Comparison of ENCODE assay signal across 17 cellular contexts in the genomic region with DNA sequence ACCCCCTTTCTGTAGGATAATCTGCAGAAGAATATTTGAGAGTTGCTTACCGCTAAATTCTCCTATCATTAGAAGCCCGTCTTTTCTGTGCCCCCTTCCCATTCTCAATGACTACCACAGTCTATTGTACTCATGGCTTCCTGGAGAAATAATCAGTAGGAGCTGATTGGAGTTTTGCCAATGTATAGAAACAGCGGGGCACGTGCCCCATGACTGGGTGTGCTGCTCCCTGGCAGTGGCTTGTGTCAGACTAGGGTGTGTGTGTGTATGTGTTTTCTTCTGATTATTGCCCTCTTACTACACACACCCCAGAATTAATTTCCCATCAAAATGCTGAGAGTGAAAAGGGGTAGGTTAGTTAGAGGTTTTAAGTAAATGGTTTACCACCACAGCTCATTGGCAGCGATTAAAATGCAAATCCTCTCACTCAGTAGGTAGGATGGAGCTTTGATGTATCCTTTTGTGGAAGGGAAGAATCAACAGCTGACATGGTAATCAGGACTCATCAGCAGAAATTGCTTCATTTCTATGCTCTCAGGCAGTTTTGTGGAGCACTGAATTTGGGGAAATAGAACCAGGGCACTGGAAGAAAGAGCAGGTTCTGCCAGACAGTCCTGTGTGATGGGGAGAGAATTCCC. TPM values are rescaled to one million over a fixed set of nuclear protein-coding genes. Genes with fewer than 3 reads are reported as not detected.
DNase-seq lines count a peak whose midpoint lies in the region; ATAC-seq lines count a peak whose summit lies in the region.
"Had no signal": no experiment of that assay in that cellular context is flagged by ENCODE, and none has a peak within 500 bp of the region (broad histone marks: within the 10 kb centered on the region; RNA-seq: fewer than 3 reads in every experiment).

No MANE protein-coding gene starts in this region.

- H2AFZ ChIP-seq in Karpas-422 (ENCODE audit: low read length) = no peak overlapping the region

- H3K79me2 ChIP-seq in Karpas-422 (ENCODE audit: low read length) = no peaks in the 10 kb centered on the region

- no peaks in the 10 kb centered on the region for H3K36me3 ChIP-seq in Karpas-422 (ENCODE audit: insufficient read depth, low read length)

- ATAC-seq in HG03457 (IDR thresholded peaks at IDR 0.05; ENCODE audit: unreplicated experiment) = no peak
- ATAC-seq: CD8-positive, alpha-beta T cell had no signal

- no peak overlapping the region for H3K9ac ChIP-seq in Karpas-422 (ENCODE audit: low read length)

- H4K20me1 ChIP-seq in Karpas-422 (ENCODE audit: insufficient read depth, low read depth, low read length) = no peaks in the 10 kb centered on the region

- no peaks in the 10 kb centered on the region for H3K9me3 ChIP-seq in Karpas-422 (ENCODE audit: low read length)

- no peak overlapping the region for H3K27ac ChIP-seq in Karpas-422 (ENCODE audit: low read length)
- peak overlapping the region; percentile 36 for H3K27ac ChIP-seq in caudate nucleus (ENCODE audit: low read depth, low read length)
- H3K27ac ChIP-seq: HL-60 had no signal

- peak; percentile 75 for DNase-seq in COR-L47 (lab: John Stamatoyannopoulos, UW)
- DNase-seq in Karpas-422 = peak; percentile 38
- no peak for DNase-seq in caudate nucleus (lab: John Stamatoyannopoulos, UW)
- peak; percentile 25 for DNase-seq in iPS-NIHi7 (ENCODE audit: extremely low spot score)
- DNase-seq in ureter (ENCODE audit: low spot score) = no peak
- DNase-seq in NK-92 (lab: John Stamatoyannopoulos, UW; ENCODE audit: unreplicated experiment) = no peak
- no peak for DNase-seq in NCI-H1417 (lab: John Stamatoyannopoulos, UW)
- DNase-seq: CD8-positive, alpha-beta T cell; DND-41; GDM1; KBM-7; NCI-H1092 treated with DMSO at 0.1 percent for 48 hours; NCI-H187 treated with DMSO at 0.1 percent for 48 hours; NCI-H526 treated with DMSO at 0.1 percent for 48 hours; SIG-M5 had no signal

- H3K27me3 ChIP-seq in Karpas-422 (ENCODE audit: low read length) = no peaks in the 10 kb centered on the region

- H3K4me2 ChIP-seq in Karpas-422 (ENCODE audit: low read depth, low read length, poor library complexity, severe bottlenecking) = no peak overlapping the region

- no peak overlapping the region for H3K4me3 ChIP-seq in Karpas-422 (ENCODE audit: low read length)

- no peaks in the 10 kb centered on the region for H3K4me1 ChIP-seq in Karpas-422 (ENCODE audit: low read length)

- no peaks in the 10 kb centered on the region for H3K9me2 ChIP-seq in Karpas-422 (replicated peaks; ENCODE audit: insufficient read depth, low read length)

RNA-seq across cellular contexts. Expression of a gene that starts 29.9 kb away (rescaled TPM):
- total RNA-seq in Karpas-422 (2014; rRNA removed; shearing (Covaris generic); ENCODE audit: low replicate concordance) = 1.4 and 2.3 TPM in 2 replicates
- total RNA-seq in ureter = 19.9 TPM

Comparison
In these comparisons a context has a peak if more than half of its experiments do, and no peak if none do; other contexts are left out.
1. DNase-seq: peak in COR-L47 (single experiment), Karpas-422 (single experiment) and iPS-NIHi7 (single experiment); none in caudate nucleus (0 of 61), ureter (single experiment), NK-92 (single experiment) and NCI-H1417 (0 of 3).